Comparison of ENCODE assay signal across 2 cellular contexts in the genomic region with DNA sequence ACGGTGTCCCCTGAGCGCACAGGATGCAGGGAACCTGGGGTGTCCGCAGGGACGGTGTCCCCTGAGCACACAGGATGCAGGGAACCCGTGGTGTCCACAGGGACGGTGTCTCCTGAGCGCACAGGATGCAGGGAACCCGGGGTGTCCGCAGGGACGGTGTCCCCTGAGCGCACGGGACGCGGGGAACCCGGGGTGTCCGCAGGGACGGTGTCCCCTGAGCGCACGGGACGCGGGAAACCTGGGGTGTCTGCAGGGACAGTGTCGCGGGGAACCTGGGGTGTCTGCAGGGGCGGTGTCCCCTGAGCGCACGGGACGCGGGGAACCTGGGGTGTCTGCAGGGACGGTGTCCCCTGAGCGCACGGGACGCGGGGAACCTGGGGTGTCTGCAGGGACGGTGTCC.
A peak's percentile ranks its signal among the peaks of the same experiment; 100 is the strongest.
TF ChIP-seq lines count a peak whose summit lies in the region.

No MANE protein-coding gene starts in this region.

TF ChIP-seq in K562, 482 proteins besides CTCF, POLR2A, EP300 and RAD21:
- TF ChIP-seq POLR2G (IDR thresholded peaks at IDR 0.05; ENCODE audit: low read depth, low read length), result peak; percentile 44; the same call in 1 of the 2 replicates

TF ChIP-seq in HepG2, 621 proteins besides CTCF, POLR2A, EP300 and RAD21:
- TF ChIP-seq AGO2 (optimal IDR thresholded peaks at IDR 0.05; ENCODE audit: low read depth, low read length), result peak; percentile 57
